Comparison of ENCODE assay signal across 23 cellular contexts in genomic region chr1:178738780-178739179, GRCh38.
"Had no signal": no experiment of that assay in that cellular context is flagged by ENCODE, and none has a peak within 500 bp of the region (broad histone marks: within the 10 kb centered on the region; RNA-seq: fewer than 3 reads in every experiment).

No MANE protein-coding gene starts in this region.

- ATAC-seq: activated T-cell treated with anti-CD3 and anti-CD28 coated beads, Interleukin-2, amount 50 U/mL, for 72 hours had no signal

- H3K4me2 ChIP-seq: SK-N-SH had no signal

- H3K27me3 ChIP-seq: brain microvascular endothelial cell, Peyer's patch, SJCRH30 had no signal

- H3K9me3 Mint-ChIP-seq: activated naive CD4-positive, alpha-beta T cell treated with anti-CD3 and anti-CD28 coated beads, Interleukin-2, amount 10 ng/mL, durations not matched to agents 7 days and 5 days; activated T-helper 2 cell treated with anti-CD3 and anti-CD28 coated beads, Interferon-gamma antibody, Interleukin-2, Interleukin-4, amounts not matched to agents 10 μg/mL and 5 μg/mL and 100 μg/mL, durations not matched to agents 14 hours and 24 hours and 36 hours had no signal

- H3K27ac Mint-ChIP-seq: activated CD4-positive, alpha-beta memory T cell treated with anti-CD3 and anti-CD28 coated beads for 36 hours; activated CD4-positive, alpha-beta T cell treated with anti-CD3 and anti-CD28 coated beads, Interleukin-2, amount 10 ng/mL, durations not matched to agents 7 days and 5 days; activated naive CD4-positive, alpha-beta T cell treated with anti-CD3 and anti-CD28 coated beads, Interleukin-2, amount 10 ng/mL, durations not matched to agents 7 days and 5 days; activated naive CD8-positive, alpha-beta T cell treated with anti-CD3 and anti-CD28 coated beads for 36 hours; activated T-cell treated with anti-CD3 and anti-CD28 coated beads, Interleukin-2, amount 50 U/mL, for 72 hours; activated T-helper 2 cell treated with anti-CD3 and anti-CD28 coated beads, Interferon-gamma antibody, Interleukin-2, Interleukin-4, amounts not matched to agents 10 μg/mL and 5 μg/mL and 100 μg/mL, durations not matched to agents 14 hours and 24 hours and 36 hours had no signal

- H3K27ac ChIP-seq: brain microvascular endothelial cell, Peyer's patch, RWPE1, SJCRH30 had no signal

- DNase-seq: activated CD4-positive, alpha-beta memory T cell treated with anti-CD3 and anti-CD28 coated beads for 36 hours; activated CD4-positive, alpha-beta T cell treated with anti-CD3 and anti-CD28 coated beads, Interleukin-2, amount 10 ng/mL, durations not matched to agents 7 days and 5 days; activated CD4-positive, CD25-positive, alpha-beta regulatory T cell; activated gamma-delta T cell treated with Interleukin-2 at 50 U/mL for 16 hours; activated naive CD4-positive, alpha-beta T cell treated with anti-CD3 and anti-CD28 coated beads, Interleukin-2, amount 10 ng/mL, durations not matched to agents 7 days and 5 days; activated naive CD8-positive, alpha-beta T cell treated with anti-CD3 and anti-CD28 coated beads for 36 hours; activated T-cell treated with anti-CD3 and anti-CD28 coated beads, Interleukin-2, amount 50 U/mL, for 72 hours; brain microvascular endothelial cell; caudate nucleus; NCI-H1105 treated with DMSO at 0.1 percent for 48 hours; NCI-H1436 treated with DMSO at 0.1 percent for 48 hours; NCI-H187; NCI-H2081; NCI-H510A treated with DMSO at 0.1 percent for 48 hours; NCI-H69; NK-92 treated with Interleukin-12 subunit alpha and Interleukin-12 subunit beta, amount 100 ng/mL, for 24 hours; Peyer's patch; Right ventricle myocardium superior; SJCRH30; SK-N-SH; T-helper 1 cell had no signal

- H3K9ac ChIP-seq: SK-N-SH had no signal

- H3K36me3 Mint-ChIP-seq: activated naive CD4-positive, alpha-beta T cell treated with anti-CD3 and anti-CD28 coated beads, Interleukin-2, amount 10 ng/mL, durations not matched to agents 7 days and 5 days had no signal

- H3K9me2 ChIP-seq: SK-N-SH had no signal

- H3K27me3 Mint-ChIP-seq: activated CD4-positive, alpha-beta memory T cell treated with anti-CD3 and anti-CD28 coated beads for 36 hours; activated CD4-positive, alpha-beta T cell treated with anti-CD3 and anti-CD28 coated beads, Interleukin-2, amount 10 ng/mL, durations not matched to agents 7 days and 5 days; activated naive CD4-positive, alpha-beta T cell treated with anti-CD3 and anti-CD28 coated beads, Interleukin-2, amount 10 ng/mL, durations not matched to agents 7 days and 5 days; activated naive CD8-positive, alpha-beta T cell treated with anti-CD3 and anti-CD28 coated beads for 36 hours had no signal

- H3K4me3 ChIP-seq: Peyer's patch, SJCRH30 had no signal

- H3K4me3 Mint-ChIP-seq: activated CD4-positive, alpha-beta memory T cell treated with anti-CD3 and anti-CD28 coated beads for 36 hours; activated CD4-positive, alpha-beta T cell treated with anti-CD3 and anti-CD28 coated beads, Interleukin-2, amount 10 ng/mL, durations not matched to agents 7 days and 5 days; activated naive CD4-positive, alpha-beta T cell treated with anti-CD3 and anti-CD28 coated beads, Interleukin-2, amount 10 ng/mL, durations not matched to agents 7 days and 5 days; activated naive CD8-positive, alpha-beta T cell treated with anti-CD3 and anti-CD28 coated beads for 36 hours; activated T-cell treated with anti-CD3 and anti-CD28 coated beads, Interleukin-2, amount 50 U/mL, for 72 hours had no signal

- H3K9me3 ChIP-seq: Peyer's patch, SJCRH30 had no signal

- H3K4me1 ChIP-seq: Peyer's patch, SJCRH30 had no signal

- H3K4me1 Mint-ChIP-seq: activated CD4-positive, alpha-beta T cell treated with anti-CD3 and anti-CD28 coated beads, Interleukin-2, amount 10 ng/mL, durations not matched to agents 7 days and 5 days; activated naive CD4-positive, alpha-beta T cell treated with anti-CD3 and anti-CD28 coated beads, Interleukin-2, amount 10 ng/mL, durations not matched to agents 7 days and 5 days; activated naive CD8-positive, alpha-beta T cell treated with anti-CD3 and anti-CD28 coated beads for 36 hours had no signal
